9 cellular contexts compared by ENCODE assay signal in the genomic region with DNA sequence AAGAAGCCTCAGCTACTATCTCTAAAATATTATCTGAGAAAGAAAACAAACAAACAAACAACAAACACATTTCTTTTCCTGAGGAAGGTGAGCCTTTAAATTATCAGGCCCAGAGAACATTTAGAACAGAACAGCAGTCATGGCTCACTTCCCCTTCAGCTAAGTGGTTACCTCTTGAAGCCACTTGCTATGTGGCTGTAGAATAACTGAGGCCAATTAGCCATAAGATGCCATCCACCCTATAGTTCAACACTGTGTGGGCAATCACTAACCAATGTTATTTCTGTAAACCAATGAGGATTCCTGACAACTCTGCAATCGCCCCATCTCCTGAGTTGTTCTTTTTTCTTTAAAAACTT. TPM values are rescaled to one million over a fixed set of nuclear protein-coding genes. Genes with fewer than 3 reads are reported as not detected.
DNase-seq lines count a peak whose midpoint lies in the region; ATAC-seq and TF ChIP-seq lines count a peak whose summit lies in the region.
"Had no signal": no experiment of that assay in that cellular context is flagged by ENCODE, and none has a peak within 500 bp of the region (broad histone marks: within the 10 kb centered on the region; RNA-seq: fewer than 3 reads in every experiment).

No MANE protein-coding gene starts in this region.

- H3K9me3 ChIP-seq in breast epithelium (no peaks in the 10 kb centered on the region), skeletal muscle tissue (ENCODE audit: control insufficient read depth in 3 of 3, low read length in 3 of 3) (no peaks in the 10 kb centered on the region)

- no peaks in the 10 kb centered on the region for H3K4me1 ChIP-seq in breast epithelium
- peaks cover 15 to 36% (median 27%) of the 10 kb centered on the region in 3 donors for H3K4me1 ChIP-seq in skeletal muscle tissue (ENCODE audit: control insufficient read depth in 3 of 3, insufficient read depth in 3 of 3, low read length in 3 of 3)

- no peaks in the 10 kb centered on the region for H3K36me3 ChIP-seq in breast epithelium
- no peaks in the 10 kb centered on the region for H3K36me3 ChIP-seq in skeletal muscle tissue (ENCODE audit: control insufficient read depth in 3 of 3, insufficient read depth in 3 of 3, low read length in 3 of 3)

- TF ChIP-seq POLR2A in NB4 (IDR thresholded peaks at IDR 0.05; ENCODE audit: extremely low read depth, insufficient read length) (no peak), breast epithelium (IDR thresholded peaks at IDR 0.05) (no peak)

- H3K4me3 ChIP-seq in NB4 (ENCODE audit: low read depth, low read length) (no peak overlapping the region), breast epithelium (no peak overlapping the region), skeletal muscle tissue (ENCODE audit: low read length in 3 of 3) (no peak overlapping the region)

- intact Hi-C loops in breast epithelium (cut with DNase I; ENCODE audit: low total_unique reads): no loop called here

- TF ChIP-seq CTCF in NB4 (IDR thresholded peaks at IDR 0.05; ENCODE audit: low read depth, low read length): no peak
- TF ChIP-seq CTCF in breast epithelium (IDR thresholded peaks at IDR 0.05): no peak

- no peaks in the 10 kb centered on the region for H3K27me3 ChIP-seq in breast epithelium
- no peaks in the 10 kb centered on the region for H3K27me3 ChIP-seq in skeletal muscle tissue (ENCODE audit: control insufficient read depth in 3 of 3, insufficient read depth in 3 of 3, low read length in 3 of 3)

- H3K9ac ChIP-seq in skeletal muscle tissue (ENCODE audit: low read depth in 1 of 3, low read length in 3 of 3): no peak overlapping the region

- H3K27ac ChIP-seq in breast epithelium (peak overlapping the region; percentile 22 to 85), skeletal muscle tissue (ENCODE audit: low read depth, low read length) (peak overlapping the region; percentile 62)

- peak; percentile 14 for ATAC-seq in GM21526 (IDR thresholded peaks at IDR 0.05; ENCODE audit: low FRiP score, unreplicated experiment)

- DNase-seq in NB4 (ENCODE audit: low read depth): peak; percentile 66
- no peak for DNase-seq in breast epithelium (ENCODE audit: low spot score in 2 of 2)
- no peak for DNase-seq in SIG-M5 treated with dmso at 0.1 percent for 504 hours (lab: John Stamatoyannopoulos, UW; ENCODE audit: unreplicated experiment)
- no peak for DNase-seq in stimulated activated CD4-positive, alpha-beta T cell treated with anti-CD3 and anti-CD28 coated beads, Interleukin-2, amount 100 ng/mL, for 48 hours
- no peak for DNase-seq in activated effector memory CD4-positive, alpha-beta T cell treated with Interleukin-2 at 50 U/mL for 16 hours
- no peak for DNase-seq in 8988T

RNA-seq across cellular contexts. Expression of gene UPP1, which starts 3.7 kb away (rescaled TPM):
- 10 to 100 TPM; 11.1 to 32.1 (median 19.5) TPM for total RNA-seq in breast epithelium
- total RNA-seq in skeletal muscle tissue: 1.0 TPM

RNA-seq across cellular contexts. Expression of gene C7orf57, which starts 50.1 kb away (rescaled TPM):
- not detected for total RNA-seq in breast epithelium
- not detected for total RNA-seq in skeletal muscle tissue

RNA-seq across cellular contexts. Expression of gene SUN3, which starts 56.5 kb away (rescaled TPM):
- total RNA-seq in breast epithelium: not detected
- total RNA-seq in skeletal muscle tissue: not detected
- total RNA-seq: fibroblast of villous mesenchyme had no signal
